Comparison of ENCODE assay signal across 1 cellular context in the genomic region with DNA sequence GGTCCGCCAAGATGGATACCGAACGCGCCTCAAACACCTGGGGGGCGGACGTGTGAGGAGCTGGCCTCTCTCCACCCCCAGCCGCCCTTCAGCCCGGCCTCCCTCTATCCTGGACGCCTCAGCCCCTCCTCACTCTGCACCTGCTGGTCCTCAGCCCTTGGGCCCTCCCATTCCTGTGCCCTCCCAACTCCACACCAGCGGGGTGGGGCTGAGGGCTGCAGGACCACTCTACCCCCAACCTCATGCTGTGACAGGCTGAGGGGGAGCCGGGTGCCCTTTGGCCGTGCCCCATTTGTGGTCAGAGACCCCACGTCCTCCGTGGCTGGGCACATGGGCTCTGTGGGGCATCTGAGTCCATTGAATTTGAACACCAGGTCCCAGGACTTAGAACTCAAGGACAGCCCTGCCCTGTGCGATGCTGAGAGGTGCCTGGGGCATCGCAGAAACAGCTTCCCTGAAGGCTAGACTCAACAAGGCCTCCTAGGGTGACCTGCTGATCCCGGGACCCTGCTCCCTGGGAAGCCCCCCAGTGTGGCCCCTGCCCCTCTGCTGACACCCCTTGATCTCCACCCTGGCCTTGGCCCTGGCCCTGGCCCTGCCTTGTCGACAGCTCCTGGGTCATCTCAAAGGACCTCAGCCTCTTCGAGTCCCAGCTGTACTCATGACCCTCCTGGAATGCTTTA.
TF ChIP-seq lines count a peak whose summit lies in the region.

No MANE protein-coding gene starts in this region.

TF ChIP-seq in H1, 55 proteins besides CTCF, POLR2A, EP300 and RAD21:
- TF ChIP-seq SIN3A (conservative IDR thresholded peaks at IDR 0.05 in 1 of 2, IDR thresholded peaks at IDR 0.05 in 1 of 2; ENCODE audit: low read depth in 1 of 2, low read length in 2 of 2) (no peak), BRCA1 (IDR thresholded peaks at IDR 0.05; ENCODE audit: low read depth, low read length) (no peak), HDAC2 (IDR thresholded peaks at IDR 0.05; ENCODE audit: borderline replicate concordance in 1 of 2, low read depth in 2 of 2, low read length in 2 of 2) (no peak), BACH1 (IDR thresholded peaks at IDR 0.05; ENCODE audit: low read length) (no peak), FOSL1 (IDR thresholded peaks at IDR 0.05; ENCODE audit: insufficient read depth, low read depth, low read length) (no peak), TBP (IDR thresholded peaks at IDR 0.05; ENCODE audit: low read depth, low read length) (no peak), RNF2 (IDR thresholded peaks at IDR 0.05; ENCODE audit: borderline replicate concordance, low read depth, low read length, missing control alignments, poor library complexity, severe bottlenecking) (no peak), SP4 (IDR thresholded peaks at IDR 0.05; ENCODE audit: low read length) (no peak), NRF1 (IDR thresholded peaks at IDR 0.05; ENCODE audit: low read depth, low read length) (no peak), NANOG (IDR thresholded peaks at IDR 0.05; ENCODE audit: insufficient read depth, low read depth, low read length, poor library complexity, severe bottlenecking) (no peak), ZNF274 (IDR thresholded peaks at IDR 0.05; ENCODE audit: borderline replicate concordance, extremely low read depth, low read length) (no peak), MAFK (IDR thresholded peaks at IDR 0.05; ENCODE audit: low read depth, low read length) (no peak), SP1 (IDR thresholded peaks at IDR 0.05; ENCODE audit: low read depth, low read length) (no peak), POLR2AphosphoS5 (IDR thresholded peaks at IDR 0.05; ENCODE audit: low read depth, low read length) (no peak), CBX5 (IDR thresholded peaks at IDR 0.05; ENCODE audit: low read depth, low read length) (no peak)
- TF ChIP-seq, protein P1, sequence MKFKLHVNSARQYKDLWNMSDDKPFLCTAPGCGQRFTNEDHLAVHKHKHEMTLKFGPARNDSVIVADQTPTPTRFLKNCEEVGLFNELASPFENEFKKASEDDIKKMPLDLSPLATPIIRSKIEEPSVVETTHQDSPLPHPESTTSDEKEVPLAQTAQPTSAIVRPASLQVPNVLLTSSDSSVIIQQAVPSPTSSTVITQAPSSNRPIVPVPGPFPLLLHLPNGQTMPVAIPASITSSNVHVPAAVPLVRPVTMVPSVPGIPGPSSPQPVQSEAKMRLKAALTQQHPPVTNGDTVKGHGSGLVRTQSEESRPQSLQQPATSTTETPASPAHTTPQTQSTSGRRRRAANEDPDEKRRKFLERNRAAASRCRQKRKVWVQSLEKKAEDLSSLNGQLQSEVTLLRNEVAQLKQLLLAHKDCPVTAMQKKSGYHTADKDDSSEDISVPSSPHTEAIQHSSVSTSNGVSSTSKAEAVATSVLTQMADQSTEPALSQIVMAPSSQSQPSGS (IDR thresholded peaks at IDR 0.05; ENCODE audit: low read length), result no peak
- TF ChIP-seq, protein P2, sequence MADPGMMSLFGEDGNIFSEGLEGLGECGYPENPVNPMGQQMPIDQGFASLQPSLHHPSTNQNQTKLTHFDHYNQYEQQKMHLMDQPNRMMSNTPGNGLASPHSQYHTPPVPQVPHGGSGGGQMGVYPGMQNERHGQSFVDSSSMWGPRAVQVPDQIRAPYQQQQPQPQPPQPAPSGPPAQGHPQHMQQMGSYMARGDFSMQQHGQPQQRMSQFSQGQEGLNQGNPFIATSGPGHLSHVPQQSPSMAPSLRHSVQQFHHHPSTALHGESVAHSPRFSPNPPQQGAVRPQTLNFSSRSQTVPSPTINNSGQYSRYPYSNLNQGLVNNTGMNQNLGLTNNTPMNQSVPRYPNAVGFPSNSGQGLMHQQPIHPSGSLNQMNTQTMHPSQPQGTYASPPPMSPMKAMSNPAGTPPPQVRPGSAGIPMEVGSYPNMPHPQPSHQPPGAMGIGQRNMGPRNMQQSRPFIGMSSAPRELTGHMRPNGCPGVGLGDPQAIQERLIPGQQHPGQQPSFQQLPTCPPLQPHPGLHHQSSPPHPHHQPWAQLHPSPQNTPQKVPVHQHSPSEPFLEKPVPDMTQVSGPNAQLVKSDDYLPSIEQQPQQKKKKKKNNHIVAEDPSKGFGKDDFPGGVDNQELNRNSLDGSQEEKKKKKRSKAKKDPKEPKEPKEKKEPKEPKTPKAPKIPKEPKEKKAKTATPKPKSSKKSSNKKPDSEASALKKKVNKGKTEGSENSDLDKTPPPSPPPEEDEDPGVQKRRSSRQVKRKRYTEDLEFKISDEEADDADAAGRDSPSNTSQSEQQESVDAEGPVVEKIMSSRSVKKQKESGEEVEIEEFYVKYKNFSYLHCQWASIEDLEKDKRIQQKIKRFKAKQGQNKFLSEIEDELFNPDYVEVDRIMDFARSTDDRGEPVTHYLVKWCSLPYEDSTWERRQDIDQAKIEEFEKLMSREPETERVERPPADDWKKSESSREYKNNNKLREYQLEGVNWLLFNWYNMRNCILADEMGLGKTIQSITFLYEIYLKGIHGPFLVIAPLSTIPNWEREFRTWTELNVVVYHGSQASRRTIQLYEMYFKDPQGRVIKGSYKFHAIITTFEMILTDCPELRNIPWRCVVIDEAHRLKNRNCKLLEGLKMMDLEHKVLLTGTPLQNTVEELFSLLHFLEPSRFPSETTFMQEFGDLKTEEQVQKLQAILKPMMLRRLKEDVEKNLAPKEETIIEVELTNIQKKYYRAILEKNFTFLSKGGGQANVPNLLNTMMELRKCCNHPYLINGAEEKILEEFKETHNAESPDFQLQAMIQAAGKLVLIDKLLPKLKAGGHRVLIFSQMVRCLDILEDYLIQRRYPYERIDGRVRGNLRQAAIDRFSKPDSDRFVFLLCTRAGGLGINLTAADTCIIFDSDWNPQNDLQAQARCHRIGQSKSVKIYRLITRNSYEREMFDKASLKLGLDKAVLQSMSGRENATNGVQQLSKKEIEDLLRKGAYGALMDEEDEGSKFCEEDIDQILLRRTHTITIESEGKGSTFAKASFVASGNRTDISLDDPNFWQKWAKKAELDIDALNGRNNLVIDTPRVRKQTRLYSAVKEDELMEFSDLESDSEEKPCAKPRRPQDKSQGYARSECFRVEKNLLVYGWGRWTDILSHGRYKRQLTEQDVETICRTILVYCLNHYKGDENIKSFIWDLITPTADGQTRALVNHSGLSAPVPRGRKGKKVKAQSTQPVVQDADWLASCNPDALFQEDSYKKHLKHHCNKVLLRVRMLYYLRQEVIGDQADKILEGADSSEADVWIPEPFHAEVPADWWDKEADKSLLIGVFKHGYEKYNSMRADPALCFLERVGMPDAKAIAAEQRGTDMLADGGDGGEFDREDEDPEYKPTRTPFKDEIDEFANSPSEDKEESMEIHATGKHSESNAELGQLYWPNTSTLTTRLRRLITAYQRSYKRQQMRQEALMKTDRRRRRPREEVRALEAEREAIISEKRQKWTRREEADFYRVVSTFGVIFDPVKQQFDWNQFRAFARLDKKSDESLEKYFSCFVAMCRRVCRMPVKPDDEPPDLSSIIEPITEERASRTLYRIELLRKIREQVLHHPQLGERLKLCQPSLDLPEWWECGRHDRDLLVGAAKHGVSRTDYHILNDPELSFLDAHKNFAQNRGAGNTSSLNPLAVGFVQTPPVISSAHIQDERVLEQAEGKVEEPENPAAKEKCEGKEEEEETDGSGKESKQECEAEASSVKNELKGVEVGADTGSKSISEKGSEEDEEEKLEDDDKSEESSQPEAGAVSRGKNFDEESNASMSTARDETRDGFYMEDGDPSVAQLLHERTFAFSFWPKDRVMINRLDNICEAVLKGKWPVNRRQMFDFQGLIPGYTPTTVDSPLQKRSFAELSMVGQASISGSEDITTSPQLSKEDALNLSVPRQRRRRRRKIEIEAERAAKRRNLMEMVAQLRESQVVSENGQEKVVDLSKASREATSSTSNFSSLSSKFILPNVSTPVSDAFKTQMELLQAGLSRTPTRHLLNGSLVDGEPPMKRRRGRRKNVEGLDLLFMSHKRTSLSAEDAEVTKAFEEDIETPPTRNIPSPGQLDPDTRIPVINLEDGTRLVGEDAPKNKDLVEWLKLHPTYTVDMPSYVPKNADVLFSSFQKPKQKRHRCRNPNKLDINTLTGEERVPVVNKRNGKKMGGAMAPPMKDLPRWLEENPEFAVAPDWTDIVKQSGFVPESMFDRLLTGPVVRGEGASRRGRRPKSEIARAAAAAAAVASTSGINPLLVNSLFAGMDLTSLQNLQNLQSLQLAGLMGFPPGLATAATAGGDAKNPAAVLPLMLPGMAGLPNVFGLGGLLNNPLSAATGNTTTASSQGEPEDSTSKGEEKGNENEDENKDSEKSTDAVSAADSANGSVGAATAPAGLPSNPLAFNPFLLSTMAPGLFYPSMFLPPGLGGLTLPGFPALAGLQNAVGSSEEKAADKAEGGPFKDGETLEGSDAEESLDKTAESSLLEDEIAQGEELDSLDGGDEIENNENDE (IDR thresholded peaks at IDR 0.05; ENCODE audit: insufficient replicate concordance, low read length), result no peak
- TF ChIP-seq, protein P3, sequence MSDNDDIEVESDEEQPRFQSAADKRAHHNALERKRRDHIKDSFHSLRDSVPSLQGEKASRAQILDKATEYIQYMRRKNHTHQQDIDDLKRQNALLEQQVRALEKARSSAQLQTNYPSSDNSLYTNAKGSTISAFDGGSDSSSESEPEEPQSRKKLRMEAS (IDR thresholded peaks at IDR 0.05), result no peak
